8 cellular contexts compared by ENCODE assay signal in the genomic region with DNA sequence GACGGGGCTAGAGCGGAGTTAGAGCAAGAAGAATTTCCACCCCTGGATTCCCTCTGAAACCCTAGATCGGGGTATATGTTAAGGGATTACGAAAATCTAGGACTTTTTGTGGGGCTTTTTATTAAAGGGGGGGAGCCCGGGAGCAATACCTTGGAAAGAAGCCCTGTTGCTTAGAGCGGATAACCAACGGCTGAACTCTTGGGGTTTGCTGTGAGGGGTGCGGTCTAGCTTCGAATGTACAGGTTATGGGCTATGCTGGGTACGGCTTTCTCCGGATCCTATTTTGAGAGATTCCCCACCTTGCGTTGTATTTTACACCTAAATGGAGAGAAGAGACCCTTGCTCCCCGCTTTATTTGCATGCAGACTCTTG. TPM values are rescaled to one million over a fixed set of nuclear protein-coding genes. Genes with fewer than 3 reads are reported as not detected.
A peak's percentile ranks its signal among the peaks of the same experiment; 100 is the strongest.
DNase-seq lines count a peak whose midpoint lies in the region; ATAC-seq, FAIRE-seq and TF ChIP-seq lines count a peak whose summit lies in the region.

No MANE protein-coding gene starts in this region.

- peak; percentile 33 for DNase-seq in EL
- DNase-seq in HT1080 (ENCODE audit: low read depth), result peak; percentile 26
- DNase-seq in activated naive CD8-positive, alpha-beta T cell treated with anti-CD3 and anti-CD28 coated beads for 36 hours, result peak; percentile 14
- DNase-seq in keratinocyte (ENCODE audit: low read depth, low spot score), result no peak
- no peak for DNase-seq in islet precursor cell

- H3K4me3 ChIP-seq in keratinocyte (ENCODE audit: control insufficient read depth in 2 of 3, extremely low read depth in 1 of 3, insufficient read depth in 2 of 3, low read depth in 1 of 3, low read length in 3 of 3) (peak overlapping the region; percentile 72 to 87 (median 76)), thymus (ENCODE audit: low read length) (peak overlapping the region; percentile 77)

- peaks cover 15% of the 10 kb centered on the region for H3K79me2 ChIP-seq in keratinocyte (ENCODE audit: control insufficient read depth, insufficient read depth, low read length)

- H3K36me3 Mint-ChIP-seq in activated naive CD8-positive, alpha-beta T cell treated with anti-CD3 and anti-CD28 coated beads for 36 hours, result no peaks in the 10 kb centered on the region

- peak overlapping the region; percentile 88 for H3K4me2 ChIP-seq in keratinocyte (ENCODE audit: control insufficient read depth, extremely low read depth, insufficient read depth, low read depth, low read length)

- no peak for FAIRE-seq in keratinocyte (lab: Jason Lieb, UNC)

- H3K9ac ChIP-seq in keratinocyte (ENCODE audit: control insufficient read depth, extremely low read depth, insufficient read depth, low read length), result peak overlapping the region; percentile 80

- no peaks in the 10 kb centered on the region for H3K36me3 ChIP-seq in keratinocyte (ENCODE audit: control insufficient read depth in 2 of 2, extremely low read depth in 1 of 2, insufficient read depth in 2 of 2, low read length in 2 of 2)
- H3K36me3 ChIP-seq in thymus (ENCODE audit: control insufficient read depth, insufficient read depth), result no peaks in the 10 kb centered on the region

- H2AFZ ChIP-seq in keratinocyte (ENCODE audit: control insufficient read depth, low read length), result peak overlapping the region; percentile 73

- peaks cover 59% of the 10 kb centered on the region for H3K27me3 Mint-ChIP-seq in activated naive CD8-positive, alpha-beta T cell treated with anti-CD3 and anti-CD28 coated beads for 36 hours

- H3K4me3 Mint-ChIP-seq in activated naive CD8-positive, alpha-beta T cell treated with anti-CD3 and anti-CD28 coated beads for 36 hours, result peak overlapping the region; percentile 81

- 1% methylated on average over 13 of the region's 13 CpGs for WGBS in thymus

- no peak for TF ChIP-seq CTCF in keratinocyte (optimal IDR thresholded peaks at IDR 0.05 in 1 of 3, IDR thresholded peaks at IDR 0.05 in 1 of 3, conservative IDR thresholded peaks at IDR 0.05 in 1 of 3; ENCODE audit: extremely low read depth in 1 of 3, insufficient read depth in 2 of 3, low read length in 3 of 3)

- dilution Hi-C loops in keratinocyte (cut with MboI; ENCODE audit: extremely low pct_ligation_motif_present, low sequenced_read_pairs), result no loop called here

- H3K9me1 ChIP-seq in keratinocyte (ENCODE audit: control insufficient read depth, extremely low read depth, insufficient read depth, low read length), result no peaks in the 10 kb centered on the region

- no peak for ATAC-seq in HG02623 (IDR thresholded peaks at IDR 0.05; ENCODE audit: unreplicated experiment)
- ATAC-seq in HG03565 (IDR thresholded peaks at IDR 0.05; ENCODE audit: unreplicated experiment), result no peak

- no peaks in the 10 kb centered on the region for H3K27me3 ChIP-seq in keratinocyte (ENCODE audit: control insufficient read depth, extremely low read depth, insufficient read depth, low read length)
- H3K27me3 ChIP-seq in thymus (ENCODE audit: control insufficient read depth, insufficient read depth), result no peaks in the 10 kb centered on the region

- H4K20me1 ChIP-seq in keratinocyte (ENCODE audit: control insufficient read depth, extremely low read depth, insufficient read depth, low read length), result no peaks in the 10 kb centered on the region

- H3K4me1 ChIP-seq in keratinocyte (ENCODE audit: control insufficient read depth, extremely low read depth, insufficient read depth, low read length), result peaks cover 33% of the 10 kb centered on the region
- peaks cover 10% of the 10 kb centered on the region for H3K4me1 ChIP-seq in thymus (ENCODE audit: control insufficient read depth, insufficient read depth, low read length)

- no peaks in the 10 kb centered on the region for H3K9me3 Mint-ChIP-seq in activated naive CD8-positive, alpha-beta T cell treated with anti-CD3 and anti-CD28 coated beads for 36 hours

- peak overlapping the region; percentile 98 for H3K27ac ChIP-seq in keratinocyte (ENCODE audit: control insufficient read depth, insufficient read depth, low read length)
- no peak overlapping the region for H3K27ac ChIP-seq in thymus (ENCODE audit: low read depth)

- H3K4me1 Mint-ChIP-seq in activated naive CD8-positive, alpha-beta T cell treated with anti-CD3 and anti-CD28 coated beads for 36 hours, result peaks cover 30% of the 10 kb centered on the region

- H3K27ac Mint-ChIP-seq in activated naive CD8-positive, alpha-beta T cell treated with anti-CD3 and anti-CD28 coated beads for 36 hours, result no peak overlapping the region

- H3K9me3 ChIP-seq in keratinocyte (ENCODE audit: control insufficient read depth, low read depth, low read length), result no peaks in the 10 kb centered on the region
- H3K9me3 ChIP-seq in thymus (ENCODE audit: control insufficient read depth), result no peaks in the 10 kb centered on the region

RNA-seq across cellular contexts. Expression of a gene that starts 0.6 kb away (rescaled TPM):
- total RNA-seq in HT1080 (2014; rRNA removed; shearing (Covaris generic)), result 40.4 and 43.0 TPM in 2 replicates
- polyA plus RNA-seq in HT1080 (2015; cell fraction: cytosol; rRNA removed), result 22.8 and 25.1 TPM in 2 replicates
- polyA plus RNA-seq in HT1080 (2015; cell fraction: nucleus; rRNA removed), result 34.3 and 35.3 TPM in 2 replicates
- 1 to 10 TPM; 5.2 to 5.3 TPM for total RNA-seq in activated naive CD8-positive, alpha-beta T cell treated with anti-CD3 and anti-CD28 coated beads for 36 hours
- polyA plus RNA-seq in keratinocyte (9.9 to 15.0 TPM (median 11.8 TPM) in 3 replicates), thymus (4.9 TPM)
- polyA plus RNA-seq in keratinocyte (2011; ENCODE audit: low read depth), result 5.2 TPM
- 7.7 and 11.3 TPM in 2 replicates for polyA plus RNA-seq in keratinocyte (2011; cell fraction: cytosol; rRNA removed)
- 12.3 and 13.7 TPM in 2 replicates for polyA plus RNA-seq in keratinocyte (2011; cell fraction: nucleus; rRNA removed)
- 5.4 and 14.0 TPM in 2 replicates for polyA plus RNA-seq in keratinocyte (2012; ENCODE audit: low replicate concordance)
- polyA minus RNA-seq in keratinocyte, result 9.4 to 17.9 TPM (median 14.7 TPM) in 3 replicates
- polyA minus RNA-seq in keratinocyte (2011; cell fraction: cytosol; rRNA and poly(A)+ RNA removed), result 15.3 TPM
- polyA minus RNA-seq in keratinocyte (2011; cell fraction: nucleus; rRNA and poly(A)+ RNA removed), result 13.9 and 24.7 TPM in 2 replicates

RNA-seq across cellular contexts. Expression of a gene that starts 23.7 kb away (rescaled TPM):
- total RNA-seq in HT1080 (2014; rRNA removed; shearing (Covaris generic)), result 66.6 and 83.6 TPM in 2 replicates
- 73.8 and 80.9 TPM in 2 replicates for polyA plus RNA-seq in HT1080 (2015; cell fraction: cytosol; rRNA removed)
- polyA plus RNA-seq in HT1080 (2015; cell fraction: nucleus; rRNA removed), result 81.7 and 88.2 TPM in 2 replicates
- 100 to 1,000 TPM; 112 to 113 TPM for total RNA-seq in activated naive CD8-positive, alpha-beta T cell treated with anti-CD3 and anti-CD28 coated beads for 36 hours
- 59.9 to 66.4 TPM (median 60.6 TPM) in 3 replicates for polyA plus RNA-seq in keratinocyte
- polyA plus RNA-seq in keratinocyte (2011; ENCODE audit: low read depth), result 21.4 TPM
- 55.7 and 62.1 TPM in 2 replicates for polyA plus RNA-seq in keratinocyte (2011; cell fraction: cytosol; rRNA removed)
- 64.0 and 66.2 TPM in 2 replicates for polyA plus RNA-seq in keratinocyte (2011; cell fraction: nucleus; rRNA removed)
- 27.5 and 39.8 TPM in 2 replicates for polyA plus RNA-seq in keratinocyte (2012; ENCODE audit: low replicate concordance)
- polyA minus RNA-seq in keratinocyte, result 29.9 to 48.8 TPM (median 47.8 TPM) in 3 replicates
- 27.0 TPM for polyA minus RNA-seq in keratinocyte (2011; cell fraction: cytosol; rRNA and poly(A)+ RNA removed)
- 12.0 and 21.8 TPM in 2 replicates for polyA minus RNA-seq in keratinocyte (2011; cell fraction: nucleus; rRNA and poly(A)+ RNA removed)
- 43.2 TPM for polyA plus RNA-seq in thymus

RNA-seq across cellular contexts. Expression of a gene that starts 48.7 kb away (rescaled TPM):
- total RNA-seq in HT1080 (2014; rRNA removed; shearing (Covaris generic)), result 41.7 and 51.1 TPM in 2 replicates
- polyA plus RNA-seq in HT1080 (2015; cell fraction: cytosol; rRNA removed), result 52.6 and 58.3 TPM in 2 replicates
- polyA plus RNA-seq in HT1080 (2015; cell fraction: nucleus; rRNA removed), result 50.6 and 51.9 TPM in 2 replicates
- 10 to 100 TPM; 53.5 to 57.8 TPM for total RNA-seq in activated naive CD8-positive, alpha-beta T cell treated with anti-CD3 and anti-CD28 coated beads for 36 hours
- polyA plus RNA-seq in keratinocyte (41.5 to 67.0 TPM (median 42.1 TPM) in 3 replicates), thymus (72.3 TPM)
- polyA plus RNA-seq in keratinocyte (2011; ENCODE audit: low read depth), result 21.7 TPM
- 60.1 and 61.0 TPM in 2 replicates for polyA plus RNA-seq in keratinocyte (2011; cell fraction: cytosol; rRNA removed)
- 49.3 and 51.2 TPM in 2 replicates for polyA plus RNA-seq in keratinocyte (2011; cell fraction: nucleus; rRNA removed)
- polyA plus RNA-seq in keratinocyte (2012; ENCODE audit: low replicate concordance), result 44.0 and 47.9 TPM in 2 replicates
- 52.2 to 83.1 TPM (median 53.9 TPM) in 3 replicates for polyA minus RNA-seq in keratinocyte
- polyA minus RNA-seq in keratinocyte (2011; cell fraction: cytosol; rRNA and poly(A)+ RNA removed), result 45.8 TPM
- 18.9 and 26.6 TPM in 2 replicates for polyA minus RNA-seq in keratinocyte (2011; cell fraction: nucleus; rRNA and poly(A)+ RNA removed)

Comparison
In these comparisons a context has a peak if more than half of its experiments do, and no peak if none do; other contexts are left out.
1. DNase-seq: peak in EL (single experiment), HT1080 (single experiment) and activated naive CD8-positive, alpha-beta T cell treated with anti-CD3 and anti-CD28 coated beads for 36 hours (single experiment); none in keratinocyte (single experiment) and islet precursor cell (single experiment).